ENCODE assay signal across 23 cellular contexts in the genomic region with DNA sequence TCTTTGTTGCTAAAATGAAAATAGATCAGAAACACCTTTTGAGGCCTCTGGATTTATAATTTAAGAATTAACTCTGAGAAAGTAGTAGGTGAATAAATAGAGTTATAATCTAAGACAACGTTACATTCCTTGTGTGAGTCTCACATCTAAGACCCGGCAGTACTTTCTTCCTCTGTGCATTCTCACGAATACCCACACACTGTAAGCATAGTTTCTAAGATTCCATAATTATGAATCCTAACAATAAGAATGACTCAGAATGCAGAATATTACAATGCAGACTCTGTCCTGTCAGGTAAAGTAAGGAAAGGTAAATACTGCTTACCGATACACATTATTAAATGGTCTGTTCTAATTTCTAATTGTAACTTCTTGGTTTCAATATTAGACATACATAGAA.
"Had no signal": no experiment of that assay in that cellular context is flagged by ENCODE, and none has a peak within 500 bp of the region (broad histone marks: within the 10 kb centered on the region; RNA-seq: fewer than 3 reads in every experiment).

No MANE protein-coding gene starts in this region.

- H3K9me3 ChIP-seq: colonic mucosa, esophagus muscularis mucosa, gastrocnemius medialis had no signal

- H3K27ac ChIP-seq: colonic mucosa, coronary artery, dorsolateral prefrontal cortex, epithelial cell of prostate, esophagus muscularis mucosa, esophagus squamous epithelium, gastrocnemius medialis, gastroesophageal sphincter, heart left ventricle, heart right ventricle had no signal

- H3K36me3 ChIP-seq: colonic mucosa, esophagus muscularis mucosa, esophagus squamous epithelium, gastrocnemius medialis, gastroesophageal sphincter, heart left ventricle, heart right ventricle had no signal

- H3K4me3 ChIP-seq: colonic mucosa, coronary artery, dorsolateral prefrontal cortex, esophagus muscularis mucosa, esophagus squamous epithelium, gastrocnemius medialis, gastroesophageal sphincter, heart left ventricle, heart right ventricle had no signal

- DNase-seq: colonic mucosa; cortex of kidney; dermis blood vessel endothelial cell; dorsolateral prefrontal cortex; effector CD4-positive, alpha-beta T cell; effector CD8-positive, alpha-beta T cell; effector memory CD4-positive, alpha-beta T cell; effector memory CD8-positive, alpha-beta T cell; endodermal cell; erythroblast; esophagus squamous epithelium; foreskin fibroblast; foreskin melanocyte; gastrocnemius medialis; glutamatergic neuron; head of caudate nucleus; heart left ventricle; heart right ventricle had no signal

- H3K27me3 ChIP-seq: colonic mucosa, dorsolateral prefrontal cortex, esophagus muscularis mucosa, esophagus squamous epithelium, gastrocnemius medialis, gastroesophageal sphincter, heart left ventricle, heart right ventricle had no signal

- H3K4me1 ChIP-seq: colonic mucosa, esophagus muscularis mucosa, esophagus squamous epithelium, gastrocnemius medialis, gastroesophageal sphincter, heart left ventricle, heart right ventricle had no signal

- ATAC-seq: effector memory CD8-positive, alpha-beta T cell; esophagus mucosa; gastrocnemius medialis; gastroesophageal sphincter; heart left ventricle; heart right ventricle had no signal
